Comparison of ENCODE assay signal across 25 cellular contexts in the genomic region with DNA sequence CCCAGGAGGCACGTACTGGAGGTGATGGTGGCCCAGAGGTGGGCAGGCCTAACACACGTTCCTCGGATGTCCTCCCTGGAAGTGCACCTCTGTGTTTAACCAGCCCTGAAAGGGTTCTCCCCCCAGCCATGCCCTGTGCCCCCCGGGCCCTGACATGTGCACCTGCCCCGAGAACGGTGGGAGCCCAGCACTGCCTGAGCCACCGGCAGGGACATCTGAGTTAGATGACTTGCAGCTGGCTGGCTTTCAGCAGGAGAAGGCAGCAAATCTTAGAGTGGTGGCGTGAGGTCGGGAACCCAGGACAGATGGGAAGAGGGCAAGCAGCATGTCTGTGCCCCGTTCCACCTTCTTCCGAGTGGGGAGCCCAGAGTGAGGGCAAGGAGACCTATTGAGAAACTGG.
"Had no signal": no experiment of that assay in that cellular context is flagged by ENCODE, and none has a peak within 500 bp of the region (broad histone marks: within the 10 kb centered on the region; RNA-seq: fewer than 3 reads in every experiment).

No MANE protein-coding gene starts in this region.

- H3K36me3 ChIP-seq: ascending aorta, MG63 had no signal

- H3K27me3 Mint-ChIP-seq: activated naive CD8-positive, alpha-beta T cell treated with anti-CD3 and anti-CD28 coated beads, Interleukin-2, amount 50 U/mL, for 24 hours had no signal

- ATAC-seq: activated CD8-positive, alpha-beta T cell treated with anti-CD3 and anti-CD28 coated beads, Interleukin-2, amount 10 ng/mL, durations not matched to agents 7 days and 5 days; activated naive CD4-positive, alpha-beta T cell treated with anti-CD3 and anti-CD28 coated beads, Interleukin-2, amount 50 U/mL, for 72 hours; activated naive CD8-positive, alpha-beta T cell treated with anti-CD3 and anti-CD28 coated beads, Interleukin-2, amount 50 U/mL, for 24 hours; body of pancreas; PC-3; T-helper 17 cell; WTC11 had no signal

- H3K27me3 ChIP-seq: ascending aorta, body of pancreas, MG63 had no signal

- H3K4me1 Mint-ChIP-seq: activated naive CD8-positive, alpha-beta T cell treated with anti-CD3 and anti-CD28 coated beads, Interleukin-2, amount 50 U/mL, for 24 hours; T-helper 17 cell; WTC11 had no signal

- H3K4me1 ChIP-seq: ascending aorta had no signal

- H3K27ac ChIP-seq: ascending aorta, body of pancreas had no signal

- H3K4me3 ChIP-seq: ascending aorta, body of pancreas, MG63 had no signal

- H3K27ac Mint-ChIP-seq: activated CD8-positive, alpha-beta T cell treated with anti-CD3 and anti-CD28 coated beads, Interleukin-2, amount 10 ng/mL, durations not matched to agents 7 days and 5 days; activated naive CD4-positive, alpha-beta T cell treated with anti-CD3 and anti-CD28 coated beads, Interleukin-2, amount 50 U/mL, for 72 hours; activated naive CD8-positive, alpha-beta T cell treated with anti-CD3 and anti-CD28 coated beads, Interleukin-2, amount 50 U/mL, for 24 hours; T-helper 17 cell; WTC11 had no signal

- H3K4me3 Mint-ChIP-seq: activated CD8-positive, alpha-beta T cell treated with anti-CD3 and anti-CD28 coated beads, Interleukin-2, amount 10 ng/mL, durations not matched to agents 7 days and 5 days; activated naive CD8-positive, alpha-beta T cell treated with anti-CD3 and anti-CD28 coated beads, Interleukin-2, amount 50 U/mL, for 24 hours; T-helper 17 cell; WTC11 had no signal

- H3K9me3 ChIP-seq: ascending aorta, body of pancreas, MG63 had no signal

- DNase-seq: activated CD4-positive, alpha-beta T cell treated with anti-CD3 and anti-CD28 coated beads for 48 hours; activated CD4-positive, alpha-beta T cell treated with anti-CD3 and anti-CD28 coated beads, Interleukin-2, amount 50 U/mL, for 4 hours; activated CD4-positive, CD25-positive, alpha-beta regulatory T cell treated with anti-CD3 and anti-CD28 coated beads, Interleukin-2, amount 50 U/mL, for 72 hours; activated CD8-positive, alpha-beta memory T cell treated with anti-CD3 and anti-CD28 coated beads, Interleukin-2, amount 50 U/mL, for 48 hours; activated CD8-positive, alpha-beta T cell treated with anti-CD3 and anti-CD28 coated beads, Interleukin-2, amount 10 ng/mL, durations not matched to agents 7 days and 5 days; activated naive CD4-positive, alpha-beta T cell treated with Interleukin-2 at 50 U/mL for 16 hours; activated naive CD8-positive, alpha-beta T cell treated with anti-CD3 and anti-CD28 coated beads, Interleukin-2, amount 50 U/mL, for 24 hours; activated T-cell treated with anti-CD3 and anti-CD28 coated beads, Interleukin-2, amount 50 U/mL, for 1 hour; amniotic stem cell; body of pancreas; central memory CD4-positive, alpha-beta T cell; MG63; MV-4-11; NCI-H1092 treated with DMSO at 0.1 percent for 48 hours; NCI-H1417 treated with DMSO at 0.1 percent for 48 hours; NCI-H1694 treated with DMSO at 0.1 percent for 48 hours; NCI-H2029 treated with DMSO at 0.1 percent for 48 hours; NCI-H524; PC-3; SIG-M5; T-helper 17 cell; T-helper 9 cell had no signal

- H3K9me3 Mint-ChIP-seq: activated naive CD4-positive, alpha-beta T cell treated with anti-CD3 and anti-CD28 coated beads, Interleukin-2, amount 50 U/mL, for 72 hours; activated naive CD8-positive, alpha-beta T cell treated with anti-CD3 and anti-CD28 coated beads, Interleukin-2, amount 50 U/mL, for 24 hours had no signal
